In the genomic region with DNA sequence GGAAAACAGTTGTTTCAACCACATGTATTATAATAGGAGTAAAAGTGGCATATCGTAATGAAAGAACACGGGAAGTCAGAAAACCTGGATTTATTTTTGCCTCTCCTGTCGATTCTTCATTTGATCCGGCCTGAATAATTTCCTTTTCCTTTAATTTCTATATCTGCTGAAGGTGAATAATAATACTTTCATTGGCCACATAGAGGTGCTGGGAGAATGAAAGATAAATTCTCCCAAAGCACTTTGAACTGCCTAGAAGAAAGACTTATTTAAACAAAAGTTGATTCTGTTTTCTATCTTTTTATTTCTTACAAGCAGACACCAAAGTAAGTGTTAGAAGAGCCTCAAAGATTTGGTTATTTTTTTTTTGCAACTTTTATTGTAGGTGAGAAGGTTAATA, we compare ENCODE assay signal across 27 cellular contexts.
DNase-seq lines count a peak whose midpoint lies in the region; ATAC-seq and TF ChIP-seq lines count a peak whose summit lies in the region.
"Had no signal": no experiment of that assay in that cellular context is flagged by ENCODE, and none has a peak within 500 bp of the region (broad histone marks: within the 10 kb centered on the region; RNA-seq: fewer than 3 reads in every experiment).

No MANE protein-coding gene starts in this region.

- DNase-seq in GM23248, result no peak
- no peak for DNase-seq in hepatocyte (ENCODE audit: low spot score)
- no peak for DNase-seq in NCI-H524 (lab: John Stamatoyannopoulos, UW)
- DNase-seq in activated CD4-positive, alpha-beta T cell treated with anti-CD3 and anti-CD28 coated beads for 1 hour, result no peak
- DNase-seq in left lung, result no peak
- no peak for DNase-seq in DMS153 (lab: John Stamatoyannopoulos, UW)
- DNase-seq: activated naive CD4-positive, alpha-beta T cell treated with Interleukin-2 at 50 U/mL for 16 hours; activated T-cell treated with anti-CD3 and anti-CD28 coated beads, Interleukin-2, amount 50 U/mL, for 24 hours; amygdala; caudate nucleus; immature natural killer cell; MM.1S; NCI-H1436 treated with DMSO at 0.1 percent for 48 hours; NCI-H2171 treated with DMSO at 0.1 percent for 48 hours; NCI-H69; retina; stimulated activated CD4-positive, alpha-beta T cell treated with anti-CD3 and anti-CD28 coated beads, Interleukin-12 subunit alpha, Interleukin-12 subunit beta, amount 100 ng/mL, for 4 hours; stomach; SW 1271; upper lobe of right lung had no signal

- no peak for ATAC-seq in left lung
- ATAC-seq: activated CD4-positive, CD25-positive, alpha-beta regulatory T cell treated with anti-CD3 and anti-CD28 coated beads, Interleukin-2, amount 50 U/mL, for 24 hours; Right ventricle myocardium inferior; upper lobe of right lung had no signal

- H3F3A ChIP-seq in GM23248 (ENCODE audit: insufficient read depth), result peaks cover 18% of the 10 kb centered on the region

- no peak overlapping the region for H3K4me2 ChIP-seq in GM23248 (ENCODE audit: unreplicated experiment)
- H3K4me2 ChIP-seq in hepatocyte, result no peak overlapping the region

- peak overlapping the region; percentile 81 for H3K27ac ChIP-seq in GM23248
- peak overlapping the region; percentile 67 for H3K27ac ChIP-seq in hepatocyte
- peak overlapping the region; percentile 60 for H3K27ac ChIP-seq in rectal smooth muscle tissue (ENCODE audit: low read depth, low read length)
- H3K27ac ChIP-seq in left lung, result no peak overlapping the region
- H3K27ac ChIP-seq: HL-60, neutrophil, upper lobe of right lung had no signal

- H2AFZ ChIP-seq in GM23248 (peak overlapping the region; percentile 76), hepatocyte (no peak overlapping the region)

- H3K36me3 ChIP-seq in GM23248 (ENCODE audit: low read depth) (no peaks in the 10 kb centered on the region), hepatocyte (replicated peaks; ENCODE audit: insufficient read depth, low read depth) (no peaks in the 10 kb centered on the region), rectal smooth muscle tissue (ENCODE audit: control insufficient read depth, insufficient read depth, low read length) (no peaks in the 10 kb centered on the region), left lung (no peaks in the 10 kb centered on the region)
- H3K36me3 ChIP-seq: neutrophil, stomach, upper lobe of right lung had no signal

- H3K9ac ChIP-seq in GM23248 (0 out of 2 replicates have a peak overlapping the region, but pooled peaks have one; percentile 28), rectal smooth muscle tissue (ENCODE audit: low read length) (no peak overlapping the region)

- H3K9me2 ChIP-seq in GM23248 (ENCODE audit: insufficient read depth), result no peaks in the 10 kb centered on the region
- no peaks in the 10 kb centered on the region for H3K9me2 ChIP-seq in hepatocyte (replicated peaks; ENCODE audit: insufficient read depth)

- H3K27ac Mint-ChIP-seq in brain, result peak overlapping the region in 3 of 5 experiments; percentile 38 to 98 (median 91)
- H3K27ac Mint-ChIP-seq: activated T-cell treated with anti-CD3 and anti-CD28 coated beads, Interleukin-2, amount 50 U/mL, for 24 hours had no signal

- H3K27me3 Mint-ChIP-seq in brain, result no peaks in the 10 kb centered on the region
- H3K27me3 Mint-ChIP-seq: activated T-cell treated with anti-CD3 and anti-CD28 coated beads, Interleukin-2, amount 50 U/mL, for 24 hours had no signal

- no peaks in the 10 kb centered on the region for H4K20me1 ChIP-seq in GM23248 (ENCODE audit: insufficient read depth)
- no peaks in the 10 kb centered on the region for H4K20me1 ChIP-seq in hepatocyte (ENCODE audit: insufficient read depth, poor library complexity, severe bottlenecking)

- peaks cover 8 to 13% (median 12%) of the 10 kb centered on the region in 5 experiments for H3K9me3 Mint-ChIP-seq in brain
- H3K9me3 Mint-ChIP-seq: immature natural killer cell had no signal

- peaks cover 12% of the 10 kb centered on the region for H3K36me3 Mint-ChIP-seq in brain

- intact Hi-C loops in left lung (cut with DNase I), result no loop called here

- no peaks in the 10 kb centered on the region for H3K9me3 ChIP-seq in GM23248 (ENCODE audit: low read depth)
- H3K9me3 ChIP-seq in hepatocyte (ENCODE audit: low read depth), result no peaks in the 10 kb centered on the region
- H3K9me3 ChIP-seq in left lung, result no peaks in the 10 kb centered on the region
- H3K9me3 ChIP-seq: neutrophil, upper lobe of right lung had no signal

- no peak for TF ChIP-seq CTCF in brain (conservative IDR thresholded peaks at IDR 0.05)
- TF ChIP-seq CTCF in hepatocyte (IDR thresholded peaks at IDR 0.05; ENCODE audit: poor library complexity), result no peak
- no peak for TF ChIP-seq CTCF in left lung (IDR thresholded peaks at IDR 0.05)

- H3K4me3 ChIP-seq in GM23248 (no peak overlapping the region), hepatocyte (no peak overlapping the region), rectal smooth muscle tissue (ENCODE audit: low read length) (no peak overlapping the region), left lung (no peak overlapping the region)
- H3K4me3 ChIP-seq: lung, stomach, upper lobe of right lung had no signal

- in situ Hi-C loops in GM23248 (cut with MboI), result no loop called here

- H3K4me3 Mint-ChIP-seq in brain, result no peak overlapping the region
- H3K4me3 Mint-ChIP-seq: activated T-cell treated with anti-CD3 and anti-CD28 coated beads, Interleukin-2, amount 50 U/mL, for 24 hours; immature natural killer cell had no signal

- peaks cover 22% of the 10 kb centered on the region for H3K4me1 ChIP-seq in GM23248 (ENCODE audit: insufficient read depth)
- H3K4me1 ChIP-seq in hepatocyte (ENCODE audit: insufficient read depth), result peaks cover 29% of the 10 kb centered on the region
- H3K4me1 ChIP-seq in rectal smooth muscle tissue (ENCODE audit: control insufficient read depth, insufficient read depth, low read length), result peaks cover 15% of the 10 kb centered on the region
- H3K4me1 ChIP-seq in left lung, result peaks cover 0 to 4% of the 10 kb centered on the region in 2 donors
- H3K4me1 ChIP-seq: upper lobe of right lung had no signal

- peaks cover 68% of the 10 kb centered on the region for H3K4me1 Mint-ChIP-seq in brain
- H3K4me1 Mint-ChIP-seq: immature natural killer cell had no signal

- H3K79me2 ChIP-seq in GM23248 (ENCODE audit: insufficient read depth) (no peaks in the 10 kb centered on the region), hepatocyte (no peaks in the 10 kb centered on the region)

- H3K27me3 ChIP-seq in GM23248 (replicated peaks; ENCODE audit: insufficient read depth) (no peaks in the 10 kb centered on the region), hepatocyte (no peaks in the 10 kb centered on the region), rectal smooth muscle tissue (ENCODE audit: control insufficient read depth, insufficient read depth, low read length) (no peaks in the 10 kb centered on the region), left lung (no peaks in the 10 kb centered on the region)
- H3K27me3 ChIP-seq: neutrophil, stomach, upper lobe of right lung had no signal

- 78 to 80% methylated on average over 4 of the region's 4 CpGs for WGBS in GM23248 (ENCODE audit: low coverage in 1 of 2, low lambda C conversion rate in 2 of 2, missing lambda C conversion rate in 2 of 2), 2 experiments
- 70% methylated on average over 4 of the region's 4 CpGs for WGBS in hepatocyte (ENCODE audit: low lambda C conversion rate, missing lambda C conversion rate)

Comparison
In these comparisons a context has a peak if more than half of its experiments do, and no peak if none do; other contexts are left out.
1. H3K27ac ChIP-seq: peak in GM23248 (single experiment), hepatocyte (single experiment) and rectal smooth muscle tissue (single experiment); none in left lung (0 of 2).